13 cellular contexts compared by ENCODE assay signal in the genomic region with DNA sequence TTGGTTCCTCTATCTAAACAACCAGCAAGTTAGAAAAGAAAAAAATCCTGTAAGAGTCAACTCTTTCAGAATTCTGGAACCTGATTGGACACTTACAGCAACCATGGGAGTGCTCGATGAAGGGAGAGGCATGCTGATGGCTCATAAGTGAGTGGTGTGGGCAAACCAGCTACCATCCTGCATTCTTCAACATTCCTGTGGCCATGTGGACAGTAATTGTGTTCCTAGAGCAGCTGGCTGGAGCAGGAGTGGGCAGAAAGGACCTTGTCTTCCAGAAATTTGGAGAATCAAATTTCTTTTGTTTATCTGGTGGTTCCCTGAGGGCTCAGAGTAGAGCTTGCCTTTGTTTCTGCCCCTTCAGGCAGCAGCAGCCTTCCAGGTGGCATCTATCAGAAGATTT. TPM values are rescaled to one million over a fixed set of nuclear protein-coding genes. Genes with fewer than 3 reads are reported as not detected.
DNase-seq lines count a peak whose midpoint lies in the region; ATAC-seq and TF ChIP-seq lines count a peak whose summit lies in the region.
"Had no signal": no experiment of that assay in that cellular context is flagged by ENCODE, and none has a peak within 500 bp of the region (broad histone marks: within the 10 kb centered on the region; RNA-seq: fewer than 3 reads in every experiment).

No MANE protein-coding gene starts in this region.

- H3K79me1 ChIP-seq in mesenchymal stem cell (replicated peaks; ENCODE audit: low read length, poor library complexity, severe bottlenecking), result no peaks in the 10 kb centered on the region

- no peaks in the 10 kb centered on the region for H3K27me3 ChIP-seq in mesenchymal stem cell (ENCODE audit: control insufficient read depth in 1 of 2, insufficient read depth in 1 of 2, low read length in 2 of 2)
- H3K27me3 ChIP-seq: dorsolateral prefrontal cortex, tibial artery had no signal

- no peak overlapping the region for H2AFZ ChIP-seq in mesenchymal stem cell (ENCODE audit: low read depth, low read length)
- H2AFZ ChIP-seq: parathyroid adenoma had no signal

- ATAC-seq in HG02870 (IDR thresholded peaks at IDR 0.05; ENCODE audit: unreplicated experiment) (no peak), GM21825 (IDR thresholded peaks at IDR 0.05; ENCODE audit: unreplicated experiment) (no peak)

- no peaks in the 10 kb centered on the region for H3K9me3 ChIP-seq in mesenchymal stem cell (ENCODE audit: control insufficient read depth, low read length)
- H3K9me3 ChIP-seq: Caco-2, tibial artery had no signal

- in situ Hi-C loops in GM13976 (cut with MboI; ENCODE audit: low sequenced_read_pairs, unreplicated experiment), result no loop called here

- H4K8ac ChIP-seq in mesenchymal stem cell (ENCODE audit: low read length), result no peak overlapping the region

- H3K4ac ChIP-seq in mesenchymal stem cell (ENCODE audit: low read depth in 1 of 2, low read length in 2 of 2), result no peak overlapping the region

- no peak for TF ChIP-seq CTCF in cardiac fibroblast (IDR thresholded peaks at IDR 0.05; ENCODE audit: low read depth, low read length)
- no peak for TF ChIP-seq CTCF in GM13976 (IDR thresholded peaks at IDR 0.05; ENCODE audit: borderline replicate concordance, control extremely low read depth, extremely low read depth, insufficient read depth, missing control alignments)

- peaks cover 9% of the 10 kb centered on the region for H3K4me1 ChIP-seq in mesenchymal stem cell (ENCODE audit: control insufficient read depth, insufficient read depth, low read depth, low read length)
- H3K4me1 ChIP-seq: Caco-2, parathyroid adenoma, tibial artery had no signal

- no peak overlapping the region for H3K9ac ChIP-seq in mesenchymal stem cell (ENCODE audit: low read length)
- H3K9ac ChIP-seq: parathyroid adenoma had no signal

- no peak overlapping the region for H4K91ac ChIP-seq in mesenchymal stem cell (ENCODE audit: low read length)

- H3K36me3 ChIP-seq in mesenchymal stem cell (ENCODE audit: control insufficient read depth in 1 of 2, insufficient read depth in 2 of 2, low read depth in 1 of 2, low read length in 2 of 2), result no peaks in the 10 kb centered on the region
- H3K36me3 ChIP-seq: tibial artery had no signal

- intact Hi-C loops in cardiac septum (cut with DNase I), result no loop called here

- no peak overlapping the region for H2AK5ac ChIP-seq in mesenchymal stem cell (ENCODE audit: low read length, severe bottlenecking)

- H2BK120ac ChIP-seq in mesenchymal stem cell (ENCODE audit: low read depth, low read length), result no peak overlapping the region

- WGBS in mesenchymal stem cell, result 29% methylated on average over 1 of the region's 1 CpG

- no peak overlapping the region for H3K14ac ChIP-seq in mesenchymal stem cell (ENCODE audit: low read length in 2 of 2)

- no peak overlapping the region for H3K4me3 ChIP-seq in cardiac fibroblast (replicated peaks in 1 of 2; ENCODE audit: low read depth in 2 of 2, low read length in 2 of 2)
- H3K4me3 ChIP-seq in mesenchymal stem cell (ENCODE audit: insufficient read depth in 1 of 2, low read depth in 1 of 2, low read length in 2 of 2), result no peak overlapping the region
- H3K4me3 ChIP-seq: dorsolateral prefrontal cortex, tibial artery had no signal

- H2BK5ac ChIP-seq in mesenchymal stem cell (ENCODE audit: low read depth, low read length, poor library complexity, severe bottlenecking), result no peak overlapping the region

- no peak overlapping the region for H3K23ac ChIP-seq in mesenchymal stem cell (ENCODE audit: low read length in 2 of 2)

- no peak overlapping the region for H2BK12ac ChIP-seq in mesenchymal stem cell (ENCODE audit: low read length in 2 of 2)

- no peak overlapping the region for H2BK15ac ChIP-seq in mesenchymal stem cell (ENCODE audit: low read depth, poor library complexity, severe bottlenecking)

- H3K18ac ChIP-seq in mesenchymal stem cell (ENCODE audit: low read depth in 1 of 2, low read length in 2 of 2), result no peak overlapping the region

- H3K27ac ChIP-seq in mesenchymal stem cell (ENCODE audit: low read length, poor library complexity, severe bottlenecking), result peak overlapping the region; percentile 98
- H3K27ac ChIP-seq: dorsolateral prefrontal cortex, parathyroid adenoma, tibial artery, VCaP had no signal

- H3K4me2 ChIP-seq in mesenchymal stem cell (ENCODE audit: low read length, poor library complexity, severe bottlenecking), result peak overlapping the region; percentile 13

- DNase-seq in DMS79 treated with DMSO at 0.1 percent for 48 hours (lab: John Stamatoyannopoulos, UW), result peak; percentile 78
- DNase-seq in NCI-H146 (lab: John Stamatoyannopoulos, UW), result peak; percentile 68
- DNase-seq in cardiac fibroblast (ENCODE audit: low read depth in 2 of 2), result peak; percentile 74 to 83
- peak; percentile 88 for DNase-seq in mesenchymal stem cell
- DNase-seq in GM13976 (ENCODE audit: low spot score), result no peak
- no peak for DNase-seq in cardiac septum (ENCODE audit: low spot score)
- DNase-seq: Caco-2, dorsolateral prefrontal cortex, tibial artery had no signal

RNA-seq across cellular contexts. Expression of a gene that starts 22.5 kb away (rescaled TPM):
- not detected for polyA plus RNA-seq in mesenchymal stem cell (2013, experiment 1 of 2)
- polyA plus RNA-seq in mesenchymal stem cell (2013, experiment 2 of 2), result not detected
- 2,493 TPM for total RNA-seq in cardiac septum

RNA-seq across cellular contexts. Expression of a gene that starts 25.6 kb away (rescaled TPM):
- 0.06 TPM for polyA plus RNA-seq in mesenchymal stem cell (2013, experiment 1 of 2)
- 0.10 TPM for polyA plus RNA-seq in mesenchymal stem cell (2013, experiment 2 of 2)
- 3.7 TPM for total RNA-seq in cardiac septum
- total RNA-seq: Caco-2 had no signal

RNA-seq across cellular contexts. Expression of a gene that starts 37.2 kb away (rescaled TPM):
- polyA plus RNA-seq in mesenchymal stem cell (2013, experiment 1 of 2), result 133 TPM
- 137 TPM for polyA plus RNA-seq in mesenchymal stem cell (2013, experiment 2 of 2)
- total RNA-seq in cardiac septum, result 56.1 TPM

RNA-seq across cellular contexts. Expression of a gene that starts 40.2 kb away (rescaled TPM):
- 59.3 TPM for polyA plus RNA-seq in mesenchymal stem cell (2013, experiment 1 of 2)
- polyA plus RNA-seq in mesenchymal stem cell (2013, experiment 2 of 2), result 56.2 TPM
- 88.1 TPM for total RNA-seq in cardiac septum

RNA-seq across cellular contexts. Expression of a gene that starts 59.4 kb away (rescaled TPM):
- polyA plus RNA-seq in mesenchymal stem cell (2013, experiment 1 of 2), result 95.5 TPM
- polyA plus RNA-seq in mesenchymal stem cell (2013, experiment 2 of 2), result 88.2 TPM
- total RNA-seq in cardiac septum, result 93.1 TPM

Comparison
In these comparisons a context has a peak if more than half of its experiments do, and no peak if none do; other contexts are left out.
1. DNase-seq: peak in DMS79 treated with DMSO at 0.1 percent for 48 hours (single experiment), NCI-H146 (single experiment), cardiac fibroblast (2 of 2) and mesenchymal stem cell (single experiment); none in GM13976 (single experiment) and cardiac septum (single experiment).